Comparison of ENCODE assay signal across 20 cellular contexts in the genomic region with DNA sequence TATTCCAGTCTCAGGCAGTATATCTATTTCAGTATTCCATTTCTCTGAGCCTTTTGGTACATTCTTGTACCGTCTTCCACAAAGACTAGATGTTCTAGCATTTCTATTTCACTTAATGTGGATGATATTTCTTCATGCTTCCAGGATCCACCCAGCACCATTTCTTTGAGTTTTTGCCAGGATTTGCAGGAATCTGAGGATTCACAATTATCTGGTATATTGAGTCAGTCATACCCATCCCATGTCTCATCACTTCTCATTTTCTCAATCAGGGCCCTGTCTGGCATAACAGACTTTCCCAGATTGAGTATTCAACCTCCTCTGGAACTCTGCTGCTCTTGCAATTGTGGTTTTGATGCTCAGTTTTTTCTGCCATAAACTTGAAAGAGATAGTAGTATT. TPM values are rescaled to one million over a fixed set of nuclear protein-coding genes. Genes with fewer than 3 reads are reported as not detected.
A peak's percentile ranks its signal among the peaks of the same experiment; 100 is the strongest.
DNase-seq lines count a peak whose midpoint lies in the region; ATAC-seq and TF ChIP-seq lines count a peak whose summit lies in the region.
"Had no signal": no experiment of that assay in that cellular context is flagged by ENCODE, and none has a peak within 500 bp of the region (broad histone marks: within the 10 kb centered on the region; RNA-seq: fewer than 3 reads in every experiment).

No MANE protein-coding gene starts in this region.

- WGBS in heart right ventricle, 2 donors, result 33 to 89% methylated on average over 1 of the region's 1 CpG

- no peaks in the 10 kb centered on the region for H3K79me2 ChIP-seq in ACC112 (ENCODE audit: control insufficient read depth, insufficient read depth, low read length, unreplicated experiment)

- peaks cover 3% of the 10 kb centered on the region for H3K9me3 Mint-ChIP-seq in HFFc6
- H3K9me3 Mint-ChIP-seq: CD4-positive, alpha-beta T cell; GM23338 had no signal

- no peaks in the 10 kb centered on the region for H3K27me3 Mint-ChIP-seq in HFFc6 (ENCODE audit: insufficient read depth)
- H3K27me3 Mint-ChIP-seq: activated naive CD8-positive, alpha-beta T cell treated with anti-CD3 and anti-CD28 coated beads, Interleukin-2, amount 10 ng/mL, durations not matched to agents 7 days and 5 days; CD4-positive, alpha-beta T cell had no signal

- H3K4me1 ChIP-seq in ACC112 (ENCODE audit: control insufficient read depth, insufficient read depth, low read length, unreplicated experiment) (peaks cover 14% of the 10 kb centered on the region), heart right ventricle (no peaks in the 10 kb centered on the region)
- H3K4me1 ChIP-seq: neural progenitor cell, tibial nerve had no signal

- ATAC-seq in heart right ventricle, result no peak
- ATAC-seq: GM23338 had no signal

- H3K4me1 Mint-ChIP-seq in HFFc6 (ENCODE audit: low read depth), result peaks cover 47% of the 10 kb centered on the region
- H3K4me1 Mint-ChIP-seq: activated naive CD8-positive, alpha-beta T cell treated with anti-CD3 and anti-CD28 coated beads, Interleukin-2, amount 10 ng/mL, durations not matched to agents 7 days and 5 days; GM23338; mesothelial cell of epicardium; neural progenitor cell had no signal

- peak overlapping the region; percentile 51 for H3K27ac Mint-ChIP-seq in HFFc6
- H3K27ac Mint-ChIP-seq: activated naive CD8-positive, alpha-beta T cell treated with anti-CD3 and anti-CD28 coated beads, Interleukin-2, amount 10 ng/mL, durations not matched to agents 7 days and 5 days; CD4-positive, alpha-beta T cell; GM23338; mesothelial cell of epicardium; neural progenitor cell had no signal

- H2AFZ ChIP-seq in ACC112 (ENCODE audit: low read length, unreplicated experiment), result no peak overlapping the region
- H2AFZ ChIP-seq: neural progenitor cell had no signal

- TF ChIP-seq CTCF in HFFc6 (IDR thresholded peaks at IDR 0.05) (no peak), astrocyte of the spinal cord (IDR thresholded peaks at IDR 0.05; ENCODE audit: low read depth, low read length) (no peak), heart right ventricle (IDR thresholded peaks at IDR 0.05) (no peak)

- in situ Hi-C loops in astrocyte of the spinal cord (cut with HindIII; ENCODE audit: low sequenced_read_pairs), result no loop called here

- DNase-seq in HFFc6 (peak; percentile 88), astrocyte of the spinal cord (ENCODE audit: low read depth, low spot score) (peak; percentile 3), foreskin melanocyte (peak; percentile 35), HEK293T (ENCODE audit: extremely low spot score) (no peak), heart right ventricle (no peak), NCI-H146 treated with DMSO at 0.1 percent for 48 hours (lab: John Stamatoyannopoulos, UW; ENCODE audit: unreplicated experiment) (no peak)
- DNase-seq in stimulated activated CD4-positive, alpha-beta T cell treated with anti-CD3 and anti-CD28 coated beads, Interleukin-15, amount 100 ng/mL, for 24 hours, result no peak
- DNase-seq: 8988T; activated CD4-positive, CD25-positive, alpha-beta regulatory T cell treated with anti-CD3 and anti-CD28 coated beads, Interleukin-2, amount 50 U/mL, for 72 hours; activated naive CD8-positive, alpha-beta T cell treated with anti-CD3 and anti-CD28 coated beads, Interleukin-2, amount 10 ng/mL, durations not matched to agents 7 days and 5 days; CD4-positive, alpha-beta T cell; KBM-7; left cardiac atrium; stimulated activated naive CD4-positive, alpha-beta T cell had no signal

- H3K36me3 ChIP-seq in ACC112 (ENCODE audit: insufficient read depth, low read length), result no peaks in the 10 kb centered on the region
- no peaks in the 10 kb centered on the region for H3K36me3 ChIP-seq in heart right ventricle
- H3K36me3 ChIP-seq: neural progenitor cell, tibial nerve had no signal

- CTCF ChIA-PET in HEK293T (lab: Yijun Ruan, JAX), result no interaction called here

- H3K27ac ChIP-seq in ACC112 (ENCODE audit: low read depth, low read length) (peak overlapping the region; percentile 55), heart right ventricle (no peak overlapping the region)
- H3K27ac ChIP-seq: HL-60, neural progenitor cell, tibial nerve had no signal

- peak overlapping the region; percentile 57 for H3K4me3 Mint-ChIP-seq in HFFc6
- H3K4me3 Mint-ChIP-seq: activated naive CD8-positive, alpha-beta T cell treated with anti-CD3 and anti-CD28 coated beads, Interleukin-2, amount 10 ng/mL, durations not matched to agents 7 days and 5 days; CD4-positive, alpha-beta T cell; GM23338; mesothelial cell of epicardium; neural progenitor cell had no signal

- intact Hi-C loops in heart right ventricle (cut with DNase I), result no loop called here

- peaks cover 0 to 19% (median 0%) of the 10 kb centered on the region in 11 donors for H3K9me3 ChIP-seq in heart right ventricle

- H3K4me3 ChIP-seq in ACC112 (ENCODE audit: low read depth, low read length) (no peak overlapping the region), astrocyte of the spinal cord (ENCODE audit: low read depth, low read length) (no peak overlapping the region), heart right ventricle (no peak overlapping the region)
- H3K4me3 ChIP-seq: GM23338, neural progenitor cell, tibial nerve had no signal

- POLR2A ChIA-PET in HEK293T (lab: Yijun Ruan, JAX), result no interaction called here

- H3K27me3 ChIP-seq in ACC112 (ENCODE audit: insufficient read depth, low read length), result no peaks in the 10 kb centered on the region
- H3K27me3 ChIP-seq in heart right ventricle, result no peaks in the 10 kb centered on the region
- H3K27me3 ChIP-seq: neural progenitor cell, tibial nerve had no signal

- H3K36me3 Mint-ChIP-seq in HFFc6 (ENCODE audit: low read depth), result peaks cover 17% of the 10 kb centered on the region; the same call in 1 of the 2 replicates
- H3K36me3 Mint-ChIP-seq: activated naive CD8-positive, alpha-beta T cell treated with anti-CD3 and anti-CD28 coated beads, Interleukin-2, amount 10 ng/mL, durations not matched to agents 7 days and 5 days; mesothelial cell of epicardium; neural progenitor cell had no signal

TF ChIP-seq in HEK293T, 16 proteins besides CTCF, POLR2A, EP300 and RAD21:
- TF ChIP-seq PKNOX1 (IDR thresholded peaks at IDR 0.05) (no peak), ELF4 (IDR thresholded peaks at IDR 0.05) (no peak), FOXA1 (IDR thresholded peaks at IDR 0.05) (no peak), LEF1 (IDR thresholded peaks at IDR 0.05; ENCODE audit: borderline replicate concordance) (no peak), SP1 (IDR thresholded peaks at IDR 0.05) (no peak), L3MBTL2 (conservative IDR thresholded peaks at IDR 0.05) (no peak), NFRKB (IDR thresholded peaks at IDR 0.05) (no peak), HDGF (IDR thresholded peaks at IDR 0.05; ENCODE audit: borderline replicate concordance) (no peak), CTBP1 (IDR thresholded peaks at IDR 0.05; ENCODE audit: borderline replicate concordance) (no peak), ARNT (IDR thresholded peaks at IDR 0.05) (no peak), FOXM1 (IDR thresholded peaks at IDR 0.05; ENCODE audit: borderline replicate concordance) (no peak), BHLHE40 (IDR thresholded peaks at IDR 0.05; ENCODE audit: borderline replicate concordance) (no peak)

RNA-seq across cellular contexts. Expression of gene COL11A1, which starts 20.9 kb away (rescaled TPM):
- 100 to 1,000 TPM; 145 to 364 (median 152) TPM for total RNA-seq in HFFc6 (2021; fragmentation: NEBNext Ultra II Directional; extraction: Animal tissue kit (Norgen Biotek cat#: 25700))
- under 1 TPM in 3 of 10 donors, not detected in 7; 0.12 to 0.15 (median 0.13) TPM for total RNA-seq in heart right ventricle
- not detected for polyA plus RNA-seq in heart right ventricle
- total RNA-seq: activated naive CD8-positive, alpha-beta T cell treated with anti-CD3 and anti-CD28 coated beads, Interleukin-2, amount 10 ng/mL, durations not matched to agents 7 days and 5 days; CD4-positive, alpha-beta T cell had no signal

Comparison
In these comparisons a context has a peak if more than half of its experiments do, and no peak if none do; other contexts are left out.
1. DNase-seq: peak in HFFc6 (single experiment), astrocyte of the spinal cord (single experiment) and foreskin melanocyte (single experiment); none in HEK293T (single experiment), stimulated activated CD4-positive, alpha-beta T cell treated with anti-CD3 and anti-CD28 coated beads, Interleukin-15, amount 100 ng/mL, for 24 hours (single experiment), heart right ventricle (0 of 2) and NCI-H146 treated with DMSO at 0.1 percent for 48 hours (single experiment).
2. RNA of gene COL11A1, which starts 20.9 kb away (total RNA-seq): 145 to 364 TPM in HFFc6; 0.12 to 0.15 TPM in heart right ventricle; every median in the first group is over 100 times any median in the second.